9 cellular contexts compared by ENCODE assay signal in genomic region chr22:50563410-50564160, GRCh38. TPM values are rescaled to one million over a fixed set of nuclear protein-coding genes. Genes with fewer than 3 reads are reported as not detected.
A peak's percentile ranks its signal among the peaks of the same experiment; 100 is the strongest.
DNase-seq lines count a peak whose midpoint lies in the region; ATAC-seq and TF ChIP-seq lines count a peak whose summit lies in the region.
"Had no signal": no experiment of that assay in that cellular context is flagged by ENCODE, and none has a peak within 500 bp of the region (broad histone marks: within the 10 kb centered on the region; RNA-seq: fewer than 3 reads in every experiment).

No MANE protein-coding gene starts in this region.

- peaks cover 6% of the 10 kb centered on the region for H3K27me3 ChIP-seq in fibroblast of lung (ENCODE audit: control insufficient read depth, insufficient read depth, low read length)

- POLR2A ChIA-PET in RWPE1 (lab: Yijun Ruan, JAX; ENCODE audit: low non-redundant PET), result interaction anchor here (0.5 to 1.6 kb wide), 6 partner anchors 24 to 55 kb away, joined by 3 to 11 read pairs (median 4); partner anchors contain the start of genes NCAPH2 and SCO2

- peak overlapping the region; percentile 60 for H3K27ac Mint-ChIP-seq in osteocyte (ENCODE audit: unreplicated experiment)

- H3K4me1 ChIP-seq in ES-I3 (ENCODE audit: insufficient read depth, low read length), result no peaks in the 10 kb centered on the region
- H3K4me1 ChIP-seq in fibroblast of lung (ENCODE audit: control insufficient read depth, extremely low read depth, insufficient read depth, low read length), result peaks cover 3% of the 10 kb centered on the region

- peak overlapping the region; percentile 65 to 84 (median 80) for H3K4me3 ChIP-seq in fibroblast of lung (replicated peaks in 1 of 4; ENCODE audit: control extremely low read depth in 1 of 4, insufficient read depth in 1 of 4, low read depth in 3 of 4, low read length in 4 of 4)

- ATAC-seq in HG03175 (IDR thresholded peaks at IDR 0.05; ENCODE audit: unreplicated experiment) (no peak), GM18868 (IDR thresholded peaks at IDR 0.05; ENCODE audit: unreplicated experiment) (no peak), GM21526 (IDR thresholded peaks at IDR 0.05; ENCODE audit: low FRiP score, unreplicated experiment) (no peak), GM18858 (IDR thresholded peaks at IDR 0.05; ENCODE audit: unreplicated experiment) (no peak)

- peak overlapping the region; percentile 59 for H3K27ac ChIP-seq in RWPE1
- H3K27ac ChIP-seq in fibroblast of lung (ENCODE audit: insufficient read depth, low read length), result no peak overlapping the region

- peak overlapping the region; percentile 97 for H2AFZ ChIP-seq in fibroblast of lung (ENCODE audit: low read length)

- no peaks in the 10 kb centered on the region for H3K79me2 ChIP-seq in fibroblast of lung (ENCODE audit: control insufficient read depth, insufficient read depth, low read length)

- peak overlapping the region; percentile 97 for H3K4me2 ChIP-seq in fibroblast of lung (ENCODE audit: extremely low read depth, insufficient read depth, low read length)

- no peaks in the 10 kb centered on the region for H3K9me3 ChIP-seq in ES-I3 (ENCODE audit: control insufficient read depth, insufficient read depth, low read length)
- H3K9me3 ChIP-seq in fibroblast of lung (ENCODE audit: control insufficient read depth, insufficient read depth, low read depth, low read length), result no peaks in the 10 kb centered on the region

- no peaks in the 10 kb centered on the region for H4K20me1 ChIP-seq in fibroblast of lung (ENCODE audit: control insufficient read depth, extremely low read depth, insufficient read depth, low read length)

- H3K36me3 Mint-ChIP-seq in osteocyte (ENCODE audit: unreplicated experiment), result no peaks in the 10 kb centered on the region

- H3K4me3 Mint-ChIP-seq in osteocyte (ENCODE audit: unreplicated experiment), result peak overlapping the region; percentile 97

- peaks cover 28% of the 10 kb centered on the region for H3K27me3 Mint-ChIP-seq in osteocyte (ENCODE audit: unreplicated experiment)

- peaks cover 17% of the 10 kb centered on the region for H3K4me1 Mint-ChIP-seq in osteocyte (ENCODE audit: unreplicated experiment)

- peaks cover 5% of the 10 kb centered on the region; the same call in 1 of the 2 replicates for H3K36me3 ChIP-seq in ES-I3 (ENCODE audit: insufficient read depth, low read length)
- H3K36me3 ChIP-seq in fibroblast of lung (ENCODE audit: control insufficient read depth, insufficient read depth, low read length), result no peaks in the 10 kb centered on the region

- peak overlapping the region; percentile 82 for H3K9ac ChIP-seq in ES-I3 (ENCODE audit: low read depth, low read length)
- no peak overlapping the region for H3K9ac ChIP-seq in fibroblast of lung (ENCODE audit: insufficient read depth, low read length)

- CTCF ChIA-PET in RWPE1 (lab: Yijun Ruan, JAX), result interaction anchor here (0.6 to 1.7 kb wide), 8 partner anchors 13 to 38 kb away, joined by 3 to 10 read pairs (median 4); partner anchors contain the start of gene SCO2

- DNase-seq in RWPE1 (ENCODE audit: low spot score) (no peak), fibroblast of lung (ENCODE audit: low read depth in 2 of 2) (no peak), osteocyte (ENCODE audit: extremely low spot score, unreplicated experiment) (no peak)

- TF ChIP-seq CTCF in RWPE1 (conservative IDR thresholded peaks at IDR 0.05; ENCODE audit: low read depth) (no peak), fibroblast of lung (conservative IDR thresholded peaks at IDR 0.05 in 1 of 2, IDR thresholded peaks at IDR 0.05 in 1 of 2; ENCODE audit: low read depth in 1 of 2, low read length in 2 of 2) (no peak), osteocyte (IDR thresholded peaks at IDR 0.05) (no peak)

- no peaks in the 10 kb centered on the region for H3K9me3 Mint-ChIP-seq in osteocyte (ENCODE audit: unreplicated experiment)

RNA-seq across cellular contexts. Expression of gene SYCE3, which starts 0.9 kb away (rescaled TPM):
- total RNA-seq in fibroblast of lung (0.33 TPM in 1 of 2 replicates, not detected in the other), osteocyte (not detected in 2 replicates)
- polyA plus RNA-seq in fibroblast of lung, result 0.30 TPM in 1 of 2 replicates, not detected in the other
- polyA plus RNA-seq in fibroblast of lung (2012), result not detected in 2 replicates
- polyA minus RNA-seq in fibroblast of lung (ENCODE audit: low replicate concordance), result not detected in 2 replicates
- total RNA-seq: HT1080 had no signal

RNA-seq across cellular contexts. Expression of gene CPT1B, which starts 14.6 kb away (rescaled TPM):
- total RNA-seq in fibroblast of lung, result 2.6 and 4.8 TPM in 2 replicates
- polyA plus RNA-seq in fibroblast of lung, result 0.70 and 0.82 TPM in 2 replicates
- 0.91 and 1.2 TPM in 2 replicates for polyA plus RNA-seq in fibroblast of lung (2012)
- polyA minus RNA-seq in fibroblast of lung (ENCODE audit: low replicate concordance), result 2.3 TPM in 1 of 2 replicates, not detected in the other
- total RNA-seq in osteocyte, result 49.8 and 60.7 TPM in 2 replicates

RNA-seq across cellular contexts. Expression of gene KLHDC7B, which starts 17.9 kb away (rescaled TPM):
- total RNA-seq in fibroblast of lung (0.17 and 0.51 TPM in 2 replicates), osteocyte (0.21 TPM in 1 of 2 replicates, not detected in the other)
- 0.02 TPM in 1 of 2 replicates, not detected in the other for polyA plus RNA-seq in fibroblast of lung
- 0.02 and 0.05 TPM in 2 replicates for polyA plus RNA-seq in fibroblast of lung (2012)
- polyA minus RNA-seq in fibroblast of lung (ENCODE audit: low replicate concordance), result not detected in 2 replicates
- total RNA-seq: HT1080 had no signal

RNA-seq across cellular contexts. Expression of gene CHKB, which starts 19.1 kb away (rescaled TPM):
- total RNA-seq in fibroblast of lung (15.2 and 22.8 TPM in 2 replicates), osteocyte (75.4 and 79.9 TPM in 2 replicates)
- polyA plus RNA-seq in fibroblast of lung, result 18.2 and 21.9 TPM in 2 replicates
- polyA plus RNA-seq in fibroblast of lung (2012), result 17.9 and 22.5 TPM in 2 replicates
- 18.2 and 23.8 TPM in 2 replicates for polyA minus RNA-seq in fibroblast of lung (ENCODE audit: low replicate concordance)

RNA-seq across cellular contexts. Expression of gene TYMP, which starts 33.8 kb away (rescaled TPM):
- total RNA-seq in fibroblast of lung (40.1 and 40.8 TPM in 2 replicates), osteocyte (9.0 and 10.8 TPM in 2 replicates)
- polyA plus RNA-seq in fibroblast of lung, result 2.3 and 3.7 TPM in 2 replicates
- polyA plus RNA-seq in fibroblast of lung (2012), result 5.9 and 8.0 TPM in 2 replicates
- polyA minus RNA-seq in fibroblast of lung (ENCODE audit: low replicate concordance), result 2.9 and 4.9 TPM in 2 replicates
